ENCODE assay signal across 10 cellular contexts in the genomic region with DNA sequence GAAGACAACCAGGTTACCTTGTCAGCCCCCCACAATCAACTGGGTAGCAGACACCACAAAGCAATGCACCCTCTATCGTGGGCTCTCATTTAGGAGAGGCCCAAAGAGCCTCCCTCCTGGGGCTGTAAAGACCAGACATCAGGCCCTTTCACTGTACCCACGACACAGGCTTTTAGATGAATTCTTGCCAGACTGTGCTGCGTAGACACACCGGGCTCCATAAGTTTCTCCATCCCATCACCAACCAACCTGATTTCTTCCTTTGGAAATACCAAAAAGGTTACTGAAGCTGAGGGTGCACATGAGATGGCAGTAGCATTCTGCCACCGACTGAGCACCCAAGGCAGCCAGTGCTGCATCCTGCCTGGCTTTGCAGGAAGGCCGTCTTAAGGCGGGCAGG.
"Had no signal": no experiment of that assay in that cellular context is flagged by ENCODE, and none has a peak within 500 bp of the region (broad histone marks: within the 10 kb centered on the region; RNA-seq: fewer than 3 reads in every experiment).

No MANE protein-coding gene starts in this region.

- H3K4me2 ChIP-seq: GM23338 had no signal

- H3K4me3 ChIP-seq: GM23248, GM23338 had no signal

- DNase-seq: GM23248, GOT3, H7, H9, HCEC 1CT, HFFc6 had no signal

- FAIRE-seq: H1, H54 had no signal

- H2AFZ ChIP-seq: GM23248, GM23338 had no signal

- H3K27ac ChIP-seq: GM23248 had no signal

- H3K9ac ChIP-seq: GM23248 had no signal

- ATAC-seq: GM23338, HCT116 had no signal
